Comparison of ENCODE assay signal across 22 cellular contexts in the genomic region with DNA sequence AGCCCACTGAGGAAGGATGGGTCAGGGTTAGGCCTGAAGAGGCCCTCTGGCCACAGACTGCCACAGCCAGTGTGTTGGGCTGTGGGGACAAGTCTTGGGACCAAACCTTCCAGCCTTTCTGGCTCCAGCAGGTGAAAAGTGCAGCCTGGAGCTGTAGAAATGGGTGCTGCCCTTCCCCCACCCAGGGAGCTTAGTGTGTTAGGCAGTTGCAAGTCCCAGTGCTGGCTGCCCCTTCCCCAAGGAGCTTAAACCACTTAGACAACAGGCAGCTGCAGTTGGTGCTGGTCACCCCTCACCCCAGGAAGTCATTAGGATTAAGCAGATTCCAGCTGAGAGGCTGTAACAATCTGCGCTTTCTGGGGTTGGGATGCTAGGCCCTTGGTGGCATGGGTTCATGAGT.
DNase-seq lines count a peak whose midpoint lies in the region; ATAC-seq and TF ChIP-seq lines count a peak whose summit lies in the region.
"Had no signal": no experiment of that assay in that cellular context is flagged by ENCODE, and none has a peak within 500 bp of the region (broad histone marks: within the 10 kb centered on the region; RNA-seq: fewer than 3 reads in every experiment).

No MANE protein-coding gene starts in this region.

- H3K27me3 ChIP-seq in BLaER1 (no peaks in the 10 kb centered on the region), endodermal cell (ENCODE audit: control insufficient read depth, insufficient read depth, low read length, poor library complexity, severe bottlenecking) (no peaks in the 10 kb centered on the region), left ventricle myocardium inferior (ENCODE audit: low read depth) (no peaks in the 10 kb centered on the region)

- H3K4me1 ChIP-seq in BLaER1 (peaks cover 21% of the 10 kb centered on the region), endodermal cell (ENCODE audit: control insufficient read depth, insufficient read depth, low read length) (peaks cover 4% of the 10 kb centered on the region), left ventricle myocardium inferior (no peaks in the 10 kb centered on the region)

- DNase-seq in NCI-H82 (lab: John Stamatoyannopoulos, UW) = peak; percentile 95
- DNase-seq in endodermal cell = peak; percentile 46
- DNase-seq in posterior vena cava (ENCODE audit: low spot score) = peak; percentile 62
- DNase-seq in NCI-H446 (lab: John Stamatoyannopoulos, UW) = no peak
- no peak for DNase-seq in left ventricle myocardium inferior
- DNase-seq: 8988T; AML-193; DMS79; IMR-90; NCI-H1105; NCI-H2081; NCI-H2171; NCI-H345; NCI-H526 treated with DMSO at 0.1 percent for 48 hours; NK-92 treated with Interleukin-12 subunit alpha and Interleukin-12 subunit beta, amount 100 ng/mL, for 24 hours; SIG-M5; T-cell had no signal

- H3K4me3 ChIP-seq in BLaER1 (peak overlapping the region; percentile 31; the same call in 1 of the 2 replicates), endodermal cell (ENCODE audit: low read length) (no peak overlapping the region), left ventricle myocardium inferior (no peak overlapping the region)

- no peaks in the 10 kb centered on the region; the same call in 1 of the 2 replicates for H3K36me3 ChIP-seq in BLaER1
- H3K36me3 ChIP-seq in endodermal cell (ENCODE audit: control insufficient read depth, insufficient read depth, low read length) = no peaks in the 10 kb centered on the region
- H3K36me3 ChIP-seq in left ventricle myocardium inferior = no peaks in the 10 kb centered on the region

- no peaks in the 10 kb centered on the region for H3K36me3 Mint-ChIP-seq in endodermal cell (ENCODE audit: low read depth)
- H3K36me3 Mint-ChIP-seq: T-cell had no signal

- H3K9me3 ChIP-seq in BLaER1 (peaks cover 54% of the 10 kb centered on the region), endodermal cell (ENCODE audit: control insufficient read depth, low read length) (no peaks in the 10 kb centered on the region), left ventricle myocardium inferior (replicated peaks) (peaks cover 44% of the 10 kb centered on the region)

- TF ChIP-seq CTCF in endodermal cell (conservative IDR thresholded peaks at IDR 0.05) (no peak), left ventricle myocardium inferior (IDR thresholded peaks at IDR 0.05; ENCODE audit: borderline replicate concordance) (no peak)

- peaks cover 6% of the 10 kb centered on the region for H3K9me3 Mint-ChIP-seq in endodermal cell

- H3K27ac ChIP-seq in BLaER1 = peak overlapping the region; percentile 82
- no peak overlapping the region for H3K27ac ChIP-seq in endodermal cell (ENCODE audit: low read depth, low read length)
- no peak overlapping the region for H3K27ac ChIP-seq in left ventricle myocardium inferior (replicated peaks)
- H3K27ac ChIP-seq: KMS-11 had no signal

- intact Hi-C loops in posterior vena cava (cut with DNase I) = no loop called here
- intact Hi-C loops in left ventricle myocardium inferior (cut with micrococcal nuclease) = no loop called here

- H3K27ac Mint-ChIP-seq in endodermal cell = no peak overlapping the region
- H3K27ac Mint-ChIP-seq: T-cell had no signal

- peak overlapping the region; percentile 86 for H3K4me2 ChIP-seq in BLaER1
- H3K4me2 ChIP-seq: KMS-11 had no signal

- 83 to 84% methylated on average over 1 of the region's 1 CpG for WGBS in endodermal cell (ENCODE audit: insufficient coverage in 1 of 2, insufficient read length in 1 of 2), 2 experiments

- H3K27me3 Mint-ChIP-seq in endodermal cell (ENCODE audit: insufficient read depth) = no peaks in the 10 kb centered on the region
- H3K27me3 Mint-ChIP-seq: T-cell had no signal

- no peaks in the 10 kb centered on the region for H3K4me1 Mint-ChIP-seq in endodermal cell
- H3K4me1 Mint-ChIP-seq: T-cell had no signal

- H3K9ac ChIP-seq in BLaER1 = peak overlapping the region; percentile 45; the same call in 1 of the 2 replicates
- H3K9ac ChIP-seq in endodermal cell (ENCODE audit: extremely low read depth, low read length, poor library complexity, severe bottlenecking) = no peak overlapping the region
- H3K9ac ChIP-seq: KMS-11 had no signal

- no peak overlapping the region for H3K4me3 Mint-ChIP-seq in endodermal cell
- H3K4me3 Mint-ChIP-seq: T-cell had no signal

- H4K20me1 ChIP-seq in BLaER1 = no peaks in the 10 kb centered on the region

- no peak for ATAC-seq in HG03442 (IDR thresholded peaks at IDR 0.05; ENCODE audit: unreplicated experiment)
- ATAC-seq: HCT116, Panc1, T-cell had no signal

Comparison
In these comparisons a context has a peak if more than half of its experiments do, and no peak if none do; other contexts are left out.
1. DNase-seq: peak in NCI-H82 (single experiment), endodermal cell (single experiment) and posterior vena cava (single experiment); none in NCI-H446 (0 of 2) and left ventricle myocardium inferior (single experiment).